19 cellular contexts compared by ENCODE assay signal in genomic region chr7:159098795-159099194, GRCh38. TPM values are rescaled to one million over a fixed set of nuclear protein-coding genes. Genes with fewer than 3 reads are reported as not detected.
DNase-seq lines count a peak whose midpoint lies in the region; ATAC-seq and TF ChIP-seq lines count a peak whose summit lies in the region.
"Had no signal": no experiment of that assay in that cellular context is flagged by ENCODE, and none has a peak within 500 bp of the region (broad histone marks: within the 10 kb centered on the region; RNA-seq: fewer than 3 reads in every experiment).

No MANE protein-coding gene starts in this region.

- TF ChIP-seq POLR2A in Peyer's patch (IDR thresholded peaks at IDR 0.05) = no peak
- no peak for TF ChIP-seq POLR2A in testis (IDR thresholded peaks at IDR 0.05)

- H3K4me1 Mint-ChIP-seq in mesothelial cell of epicardium = peaks cover 6% of the 10 kb centered on the region
- H3K4me1 Mint-ChIP-seq: stimulated activated naive CD8-positive, alpha-beta T cell treated with anti-CD3 and anti-CD28 coated beads, Interleukin-15, amount 100 ng/mL, for 72 hours had no signal

- peak in 2 of 3 donors; percentile 43 to 44 for DNase-seq in Peyer's patch
- DNase-seq in foreskin fibroblast = peak; percentile 1 to 3
- peak in 1 of 2 experiments; percentile 37 for DNase-seq in mesothelial cell of epicardium (ENCODE audit: low spot score in 2 of 2, unreplicated experiment in 2 of 2)
- peak; percentile 44 for DNase-seq in testis
- no peak for DNase-seq in dermis blood vessel endothelial cell
- no peak for DNase-seq in NCI-H2171 (lab: John Stamatoyannopoulos, UW)
- DNase-seq in stimulated activated CD8-positive, alpha-beta memory T cell treated with anti-CD3 and anti-CD28 coated beads, Interleukin-4, amount 100 ng/mL, for 48 hours = no peak
- DNase-seq: activated CD8-positive, alpha-beta memory T cell treated with anti-CD3 and anti-CD28 coated beads for 24 hours; activated naive CD4-positive, alpha-beta T cell; BE2C; DMS 273 treated with DMSO at 0.1 percent for 48 hours; glutamatergic neuron; KBM-7; NCI-H1105 treated with DMSO at 0.1 percent for 48 hours; NCI-H226; nephron progenitor cell; SK-N-SH; stimulated activated naive CD8-positive, alpha-beta T cell treated with anti-CD3 and anti-CD28 coated beads, Interleukin-15, amount 100 ng/mL, for 72 hours had no signal

- TF ChIP-seq CTCF in Peyer's patch (IDR thresholded peaks at IDR 0.05) (no peak), foreskin fibroblast (IDR thresholded peaks at IDR 0.05; ENCODE audit: low read depth, low read length) (no peak), mesothelial cell of epicardium (IDR thresholded peaks at IDR 0.05; ENCODE audit: unreplicated experiment) (no peak), testis (IDR thresholded peaks at IDR 0.05) (no peak)

- intact Hi-C loops in testis (cut with DNase I; ENCODE audit: low total_unique reads) = no loop called here

- H3K4me3 ChIP-seq in Peyer's patch (no peak overlapping the region), foreskin fibroblast (ENCODE audit: low read depth in 1 of 2, low read length in 2 of 2) (no peak overlapping the region), testis (no peak overlapping the region)

- H3K27ac ChIP-seq in Peyer's patch = peak overlapping the region in 1 of 4 donors; percentile 78
- peak overlapping the region in 1 of 2 donors; percentile 2 for H3K27ac ChIP-seq in testis

- H3K4me1 ChIP-seq in Peyer's patch (peaks cover 0 to 10% (median 0%) of the 10 kb centered on the region in 4 donors), testis (peaks cover 4% of the 10 kb centered on the region)

- 45 to 60% methylated on average over 13 of the region's 13 CpGs for WGBS in testis, 2 donors

- H3K9me3 Mint-ChIP-seq in mesothelial cell of epicardium = peaks cover 6% of the 10 kb centered on the region

- H3K36me3 ChIP-seq in Peyer's patch = no peaks in the 10 kb centered on the region
- H3K36me3 ChIP-seq in testis (ENCODE audit: low read depth, missing control alignments) = no peaks in the 10 kb centered on the region
- H3K36me3 ChIP-seq: BE2C had no signal

- H3K27me3 ChIP-seq in Peyer's patch (no peaks in the 10 kb centered on the region), testis (no peaks in the 10 kb centered on the region)
- H3K27me3 ChIP-seq: BE2C had no signal

- H3K36me3 Mint-ChIP-seq in mesothelial cell of epicardium = no peaks in the 10 kb centered on the region

- H3K27me3 Mint-ChIP-seq in mesothelial cell of epicardium (ENCODE audit: low read depth) = no peaks in the 10 kb centered on the region
- H3K27me3 Mint-ChIP-seq: stimulated activated naive CD8-positive, alpha-beta T cell treated with anti-CD3 and anti-CD28 coated beads, Interleukin-15, amount 100 ng/mL, for 72 hours had no signal

- H3K9me3 ChIP-seq in Peyer's patch = no peaks in the 10 kb centered on the region
- H3K9me3 ChIP-seq in testis = no peaks in the 10 kb centered on the region
- H3K9me3 ChIP-seq: BE2C, SK-N-SH had no signal

- H3K27ac Mint-ChIP-seq in mesothelial cell of epicardium = peak overlapping the region; percentile 34
- H3K27ac Mint-ChIP-seq: nephron progenitor cell had no signal

- no peak for ATAC-seq in GM19324 (IDR thresholded peaks at IDR 0.05; ENCODE audit: low FRiP score, unreplicated experiment)

- no peak overlapping the region for H3K4me3 Mint-ChIP-seq in mesothelial cell of epicardium
- H3K4me3 Mint-ChIP-seq: nephron progenitor cell; stimulated activated naive CD8-positive, alpha-beta T cell treated with anti-CD3 and anti-CD28 coated beads, Interleukin-15, amount 100 ng/mL, for 72 hours had no signal

RNA-seq across cellular contexts. Expression of gene VIPR2, which starts 45.9 kb away (rescaled TPM):
- total RNA-seq in Peyer's patch (1 to 10 TPM in 3 of 4 donors, under 1 TPM in 1; 0.53 to 2.5 (median 1.8) TPM), mesothelial cell of epicardium (0.04 to 0.20 TPM (median 0.14 TPM) in 3 replicates), testis (1 to 10 TPM; 4.9 to 5.3 TPM), dermis blood vessel endothelial cell (not detected in 2 replicates)
- 2.5 TPM for polyA plus RNA-seq in testis (ENCODE audit: insufficient read depth, low read depth, low replicate concordance)
- polyA plus RNA-seq: SK-N-SH had no signal

Comparison
In these comparisons a context has a peak if more than half of its experiments do, and no peak if none do; other contexts are left out.
1. DNase-seq: peak in Peyer's patch (2 of 3), foreskin fibroblast (2 of 2) and testis (single experiment); none in dermis blood vessel endothelial cell (single experiment), NCI-H2171 (single experiment) and stimulated activated CD8-positive, alpha-beta memory T cell treated with anti-CD3 and anti-CD28 coated beads, Interleukin-4, amount 100 ng/mL, for 48 hours (single experiment).